ENCODE assay signal across 24 cellular contexts in genomic region chr4:135739354-135739753, GRCh38.
DNase-seq lines count a peak whose midpoint lies in the region; ATAC-seq and TF ChIP-seq lines count a peak whose summit lies in the region.
"Had no signal": no experiment of that assay in that cellular context is flagged by ENCODE, and none has a peak within 500 bp of the region (broad histone marks: within the 10 kb centered on the region; RNA-seq: fewer than 3 reads in every experiment).

No MANE protein-coding gene starts in this region.

- H3K27ac Mint-ChIP-seq in GM23338: peak overlapping the region; percentile 59; the same call in 1 of the 2 replicates
- H3K27ac Mint-ChIP-seq: CD4-positive, alpha-beta memory T cell; IgD-negative memory B cell had no signal

- 60 to 77% methylated on average over 2 of the region's 2 CpGs for WGBS in gastroesophageal sphincter (ENCODE audit: low coverage in 1 of 2), 2 donors

- no peak for TF ChIP-seq EP300 in gastroesophageal sphincter (IDR thresholded peaks at IDR 0.05)

- no peaks in the 10 kb centered on the region for H3K9me3 ChIP-seq in gastroesophageal sphincter
- H3K9me3 ChIP-seq: SJCRH30 had no signal

- no peaks in the 10 kb centered on the region for H3F3A ChIP-seq in GM23338 (replicated peaks; ENCODE audit: low read depth)

- no peak overlapping the region for H2AFZ ChIP-seq in GM23338
- H2AFZ ChIP-seq: PC-9 had no signal

- DNase-seq in GM23338 (ENCODE audit: low spot score) (no peak), NCI-H82 (lab: John Stamatoyannopoulos, UW) (peak; percentile 38), choroid plexus epithelial cell (ENCODE audit: low read depth) (peak; percentile 1), left lobe of liver (ENCODE audit: low spot score) (no peak)
- DNase-seq in stimulated activated naive CD4-positive, alpha-beta T cell treated with Interleukin-2 at 50 U/mL for 16 hours (lab: John Stamatoyannopoulos, UW): no peak
- DNase-seq: C1 segment of cervical spinal cord; CD4-positive, alpha-beta memory T cell; COR-L47; DMS79 treated with DMSO at 0.1 percent for 48 hours; GF-D8; NCI-H1092; NCI-H1417 treated with DMSO at 0.1 percent for 48 hours; NCI-H1694 treated with DMSO at 0.1 percent for 48 hours; NCI-H2081; NCI-H2227 treated with DMSO at 0.1 percent for 48 hours; NCI-H526 treated with DMSO at 0.1 percent for 48 hours; PC-9; SJCRH30 had no signal

- H4K20me1 ChIP-seq in GM23338 (replicated peaks; ENCODE audit: insufficient read depth): no peaks in the 10 kb centered on the region

- H3K9me3 Mint-ChIP-seq in GM23338: no peaks in the 10 kb centered on the region

- no peak overlapping the region for H3K4me3 ChIP-seq in GM23338
- no peak overlapping the region for H3K4me3 ChIP-seq in choroid plexus epithelial cell (ENCODE audit: low read depth, low read length)
- H3K4me3 ChIP-seq in gastroesophageal sphincter: no peak overlapping the region
- H3K4me3 ChIP-seq: PC-9, SJCRH30 had no signal

- H3K36me3 Mint-ChIP-seq in GM23338 (ENCODE audit: low read depth): no peaks in the 10 kb centered on the region
- H3K36me3 Mint-ChIP-seq: CD4-positive, alpha-beta memory T cell; IgD-negative memory B cell had no signal

- H3K27me3 ChIP-seq in GM23338 (ENCODE audit: insufficient read depth) (no peaks in the 10 kb centered on the region), gastroesophageal sphincter (no peaks in the 10 kb centered on the region)
- H3K27me3 ChIP-seq: SJCRH30 had no signal

- H3K79me2 ChIP-seq in GM23338 (replicated peaks; ENCODE audit: insufficient read depth): no peaks in the 10 kb centered on the region

- TF ChIP-seq CTCF in GM23338 (conservative IDR thresholded peaks at IDR 0.05; ENCODE audit: low read depth in 2 of 2) (no peak), choroid plexus epithelial cell (conservative IDR thresholded peaks at IDR 0.05; ENCODE audit: low read depth, low read length) (no peak), gastroesophageal sphincter (IDR thresholded peaks at IDR 0.05) (no peak)

- no peak for ATAC-seq in GM23338
- peak; percentile 87 for ATAC-seq in left lobe of liver
- no peak for ATAC-seq in gastroesophageal sphincter
- no peak for ATAC-seq in GM21381 (IDR thresholded peaks at IDR 0.05; ENCODE audit: unreplicated experiment)
- no peak for ATAC-seq in HG03135 (IDR thresholded peaks at IDR 0.05; ENCODE audit: unreplicated experiment)
- ATAC-seq: Right ventricle myocardium inferior, SK-N-SH treated with all-trans-retinoic acid at 6 μM for 48 hours had no signal

- peaks cover 8% of the 10 kb centered on the region; the same call in 2 of the 3 replicates for H3K4me1 Mint-ChIP-seq in GM23338
- H3K4me1 Mint-ChIP-seq: CD4-positive, alpha-beta memory T cell; IgD-negative memory B cell had no signal

- no peak for TF ChIP-seq POLR2A in gastroesophageal sphincter (IDR thresholded peaks at IDR 0.05)

- no peaks in the 10 kb centered on the region for H3K27me3 Mint-ChIP-seq in GM23338 (ENCODE audit: insufficient read depth, low read depth, poor library complexity)
- H3K27me3 Mint-ChIP-seq: CD4-positive, alpha-beta memory T cell; IgD-negative memory B cell had no signal

- H3K9me2 ChIP-seq in GM23338 (ENCODE audit: insufficient read depth): no peaks in the 10 kb centered on the region

- H3K4me1 ChIP-seq in GM23338 (ENCODE audit: insufficient read depth) (0 out of 2 replicates have a peak, but pooled peaks cover 6% of the 10 kb centered on the region), gastroesophageal sphincter (no peaks in the 10 kb centered on the region)
- H3K4me1 ChIP-seq: SJCRH30 had no signal

- no peaks in the 10 kb centered on the region for H3K36me3 ChIP-seq in GM23338 (ENCODE audit: insufficient read depth)
- no peaks in the 10 kb centered on the region for H3K36me3 ChIP-seq in gastroesophageal sphincter
- H3K36me3 ChIP-seq: SJCRH30 had no signal

- H3K4me2 ChIP-seq in GM23338: no peak overlapping the region
- H3K4me2 ChIP-seq: PC-9 had no signal

- H3K4me3 Mint-ChIP-seq in GM23338: no peak overlapping the region
- H3K4me3 Mint-ChIP-seq: CD4-positive, alpha-beta memory T cell; IgD-negative memory B cell had no signal

- H3K27ac ChIP-seq in GM23338 (ENCODE audit: low read depth): no peak overlapping the region
- H3K27ac ChIP-seq in gastroesophageal sphincter: no peak overlapping the region
- H3K27ac ChIP-seq: PC-9, SJCRH30 had no signal

TF ChIP-seq in GM23338, 12 proteins besides CTCF, POLR2A, EP300 and RAD21:
- no peak for TF ChIP-seq ETS1 (IDR thresholded peaks at IDR 0.05)
TF ChIP-seq in GM23338: peak in this region for 0.

Comparison
In these comparisons a context has a peak if more than half of its experiments do, and no peak if none do; other contexts are left out.
1. DNase-seq: peak in NCI-H82 (single experiment) and choroid plexus epithelial cell (single experiment); none in GM23338 (single experiment), left lobe of liver (single experiment) and stimulated activated naive CD4-positive, alpha-beta T cell treated with Interleukin-2 at 50 U/mL for 16 hours (single experiment).